Comparison of ENCODE assay signal across 16 cellular contexts in the genomic region with DNA sequence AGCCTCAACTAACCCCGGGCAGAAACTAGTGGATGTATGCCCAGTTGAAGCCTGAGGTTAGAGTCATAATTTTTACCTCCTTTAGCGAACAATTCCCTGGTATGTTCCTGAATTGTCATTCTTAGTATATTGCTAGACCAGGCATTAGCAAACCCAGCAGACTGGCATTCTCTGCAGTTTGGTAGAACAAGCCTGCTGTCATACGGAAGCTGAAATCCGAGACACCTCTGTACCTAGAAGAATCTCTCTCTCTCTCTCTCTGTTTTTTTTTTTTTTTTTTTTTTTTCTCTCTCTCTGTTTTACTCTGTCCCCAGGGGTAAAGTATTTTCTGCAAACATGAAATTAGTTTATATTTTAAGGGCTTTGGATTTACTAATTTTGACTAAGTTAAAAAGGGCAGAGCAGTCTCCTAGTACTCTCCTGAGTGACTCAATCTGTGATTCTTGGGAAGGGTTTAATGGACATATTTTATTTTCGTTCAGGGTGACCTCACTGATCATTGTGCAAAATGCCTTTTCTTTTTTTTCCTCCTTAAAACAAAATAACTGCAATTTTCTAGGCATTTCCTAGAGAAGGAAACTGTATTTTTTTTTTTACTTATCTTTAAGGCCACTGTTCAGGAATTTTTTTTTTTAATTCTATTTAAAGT.
DNase-seq lines count a peak whose midpoint lies in the region; ATAC-seq, FAIRE-seq and TF ChIP-seq lines count a peak whose summit lies in the region.
"Had no signal": no experiment of that assay in that cellular context is flagged by ENCODE, and none has a peak within 500 bp of the region (broad histone marks: within the 10 kb centered on the region; RNA-seq: fewer than 3 reads in every experiment).

No MANE protein-coding gene starts in this region.

- TF ChIP-seq CTCF in ascending aorta (IDR thresholded peaks at IDR 0.05) (no peak), keratinocyte (optimal IDR thresholded peaks at IDR 0.05 in 1 of 3, IDR thresholded peaks at IDR 0.05 in 1 of 3, conservative IDR thresholded peaks at IDR 0.05 in 1 of 3; ENCODE audit: extremely low read depth in 1 of 3, insufficient read depth in 2 of 3, low read length in 3 of 3) (no peak)

- H3K4me3 ChIP-seq in right cardiac atrium (ENCODE audit: low read length), result no peak overlapping the region
- peak overlapping the region in 1 of 2 donors; percentile 8 for H3K4me3 ChIP-seq in ascending aorta
- peak overlapping the region in 1 of 3 experiments; percentile 6 for H3K4me3 ChIP-seq in keratinocyte (ENCODE audit: control insufficient read depth in 2 of 3, extremely low read depth in 1 of 3, insufficient read depth in 2 of 3, low read depth in 1 of 3, low read length in 3 of 3)
- H3K4me3 ChIP-seq: Peyer's patch had no signal

- no peaks in the 10 kb centered on the region for H3K36me3 ChIP-seq in ascending aorta
- no peaks in the 10 kb centered on the region for H3K36me3 ChIP-seq in keratinocyte (ENCODE audit: control insufficient read depth in 2 of 2, extremely low read depth in 1 of 2, insufficient read depth in 2 of 2, low read length in 2 of 2)
- H3K36me3 ChIP-seq: Peyer's patch had no signal

- peak; percentile 68 for FAIRE-seq in keratinocyte (lab: Jason Lieb, UNC)

- WGBS in right cardiac atrium, result 66% methylated on average over 5 of the region's 5 CpGs

- intact Hi-C loops in Right ventricle myocardium inferior (cut with DNase I) (no loop called here), right cardiac atrium (cut with DNase I) (no loop called here), ascending aorta (cut with DNase I) (no loop called here)

- H3K4me2 ChIP-seq in keratinocyte (ENCODE audit: control insufficient read depth, extremely low read depth, insufficient read depth, low read depth, low read length), result peak overlapping the region; percentile 58

- ATAC-seq in Right ventricle myocardium inferior (peak; percentile 30), right cardiac atrium (no peak), HG02852 (IDR thresholded peaks at IDR 0.05; ENCODE audit: unreplicated experiment) (no peak)

- H4K20me1 ChIP-seq in keratinocyte (ENCODE audit: control insufficient read depth, extremely low read depth, insufficient read depth, low read length), result no peaks in the 10 kb centered on the region

- no peaks in the 10 kb centered on the region for H3K9me1 ChIP-seq in keratinocyte (ENCODE audit: control insufficient read depth, extremely low read depth, insufficient read depth, low read length)

- H3K4me1 ChIP-seq in right cardiac atrium (ENCODE audit: control insufficient read depth, insufficient read depth, low read length), result no peaks in the 10 kb centered on the region
- H3K4me1 ChIP-seq in ascending aorta, result peaks cover 0 to 6% of the 10 kb centered on the region in 2 donors
- H3K4me1 ChIP-seq in keratinocyte (ENCODE audit: control insufficient read depth, extremely low read depth, insufficient read depth, low read length), result peaks cover 37% of the 10 kb centered on the region
- H3K4me1 ChIP-seq: Peyer's patch had no signal

- no peak overlapping the region for H2AFZ ChIP-seq in keratinocyte (ENCODE audit: control insufficient read depth, low read length)

- dilution Hi-C loops in keratinocyte (cut with MboI; ENCODE audit: extremely low pct_ligation_motif_present, low sequenced_read_pairs), result no loop called here

- H3K9ac ChIP-seq in keratinocyte (ENCODE audit: control insufficient read depth, extremely low read depth, insufficient read depth, low read length), result no peak overlapping the region

- H3K27ac ChIP-seq in right cardiac atrium (ENCODE audit: low read length) (no peak overlapping the region), ascending aorta (peak overlapping the region; percentile 6 to 60), keratinocyte (ENCODE audit: control insufficient read depth, insufficient read depth, low read length) (peak overlapping the region; percentile 38)
- H3K27ac ChIP-seq: Peyer's patch had no signal

- H3K79me2 ChIP-seq in keratinocyte (ENCODE audit: control insufficient read depth, insufficient read depth, low read length), result no peaks in the 10 kb centered on the region

- no peaks in the 10 kb centered on the region for H3K27me3 ChIP-seq in right cardiac atrium (ENCODE audit: control insufficient read depth, insufficient read depth)
- H3K27me3 ChIP-seq in ascending aorta, result no peaks in the 10 kb centered on the region
- H3K27me3 ChIP-seq in keratinocyte (ENCODE audit: control insufficient read depth, extremely low read depth, insufficient read depth, low read length), result no peaks in the 10 kb centered on the region
- H3K27me3 ChIP-seq: Peyer's patch had no signal

- H3K9me3 ChIP-seq in right cardiac atrium (ENCODE audit: control insufficient read depth, low read length), result no peaks in the 10 kb centered on the region
- no peaks in the 10 kb centered on the region for H3K9me3 ChIP-seq in ascending aorta
- no peaks in the 10 kb centered on the region for H3K9me3 ChIP-seq in keratinocyte (ENCODE audit: control insufficient read depth, low read depth, low read length)
- H3K9me3 ChIP-seq: Peyer's patch had no signal

- DNase-seq in Right ventricle myocardium inferior (ENCODE audit: missing footprints), result no peak
- no peak for DNase-seq in right cardiac atrium
- DNase-seq in ascending aorta (ENCODE audit: low spot score in 2 of 2), result no peak
- no peak for DNase-seq in keratinocyte (ENCODE audit: low read depth, low spot score)
- no peak for DNase-seq in NCI-H82 treated with DMSO at 0.1 percent for 48 hours (lab: John Stamatoyannopoulos, UW; ENCODE audit: unreplicated experiment)
- no peak for DNase-seq in stimulated activated naive CD4-positive, alpha-beta T cell treated with Interleukin-2 at 50 U/mL for 16 hours (lab: John Stamatoyannopoulos, UW)
- no peak for DNase-seq in GDM1 (lab: John Stamatoyannopoulos, UW)
- DNase-seq: ACHN; activated CD4-positive, alpha-beta T cell treated with anti-CD3 and anti-CD28 coated beads, Interleukin-2, amount 50 U/mL, for 4 hours; activated T-cell treated with anti-CD3 and anti-CD28 coated beads, Interleukin-2, amount 50 U/mL, for 1 hour; CD8-positive, alpha-beta memory T cell; NCI-H2029 treated with DMSO at 0.1 percent for 48 hours; NCI-H774; Peyer's patch; retina had no signal
